Comparison of ENCODE assay signal across 8 cellular contexts in genomic region chr9:129406278-129407225, GRCh38.
DNase-seq lines count a peak whose midpoint lies in the region; ATAC-seq and TF ChIP-seq lines count a peak whose summit lies in the region.

No MANE protein-coding gene starts in this region.

- peaks cover 6% of the 10 kb centered on the region for H3K4me1 Mint-ChIP-seq in chondrocyte (ENCODE audit: low read depth)

- H3K9me3 ChIP-seq in PC-3 (ENCODE audit: low read length) (no peaks in the 10 kb centered on the region), spleen (no peaks in the 10 kb centered on the region)

- BruUV-seq in PC-3 (replicated peaks; lab: Mats Ljungman, UMichigan) = TSS peak; percentile 92

- H3K4me2 ChIP-seq in PC-3 (ENCODE audit: low read length) = peak overlapping the region; percentile 63

- no peak overlapping the region for H3K4me3 Mint-ChIP-seq in chondrocyte (ENCODE audit: unreplicated experiment)

- CTCF ChIA-PET in PC-3 (lab: Charles Lee) = no interaction called here

- H3K4me3 ChIP-seq in PC-3 (ENCODE audit: low read length) (peak overlapping the region; percentile 22; the same call in 1 of the 2 replicates), spleen (no peak overlapping the region)

- no peak for TF ChIP-seq CTCF in PC-3 (conservative IDR thresholded peaks at IDR 0.05; ENCODE audit: low read depth, low read length)
- TF ChIP-seq CTCF in spleen (IDR thresholded peaks at IDR 0.05 in 8 of 11, conservative IDR thresholded peaks at IDR 0.05 in 3 of 11) = no peak
- no peak for TF ChIP-seq CTCF in chondrocyte (IDR thresholded peaks at IDR 0.05)

- peaks cover 2% of the 10 kb centered on the region for H3K36me3 Mint-ChIP-seq in chondrocyte (ENCODE audit: low read depth)

- peaks cover 7% of the 10 kb centered on the region for H3K9me3 Mint-ChIP-seq in chondrocyte (ENCODE audit: low read depth)

- H3K36me3 ChIP-seq in PC-3 (ENCODE audit: low read depth, low read length) (no peaks in the 10 kb centered on the region), spleen (no peaks in the 10 kb centered on the region)

- H4K20me1 ChIP-seq in PC-3 (ENCODE audit: low read length) = no peaks in the 10 kb centered on the region

- H3K9me2 ChIP-seq in PC-3 (replicated peaks; ENCODE audit: low read length) = no peaks in the 10 kb centered on the region

- no peaks in the 10 kb centered on the region for H3F3A ChIP-seq in PC-3 (ENCODE audit: low read length, unreplicated experiment)

- ATAC-seq in PC-3 = peak; percentile 90
- ATAC-seq in left ventricle myocardium superior = no peak
- no peak for ATAC-seq in HG02642 (IDR thresholded peaks at IDR 0.05; ENCODE audit: poor library complexity, unreplicated experiment)

- no peak overlapping the region for H3K9ac ChIP-seq in PC-3 (ENCODE audit: low read length)

- DNase-seq in NCI-H748 (lab: John Stamatoyannopoulos, UW; ENCODE audit: unreplicated experiment) (peak; percentile 35), NCI-H748 treated with DMSO at 0.1 percent for 48 hours (lab: John Stamatoyannopoulos, UW) (no peak), PC-3 (peak; percentile 73), left ventricle myocardium superior (peak; percentile 43), spleen (peak; percentile 80), RKO (ENCODE audit: low spot score) (no peak), chondrocyte (ENCODE audit: low spot score) (no peak)

- H3K4me1 ChIP-seq in PC-3 (ENCODE audit: insufficient read depth, low read length) (peaks cover 13% of the 10 kb centered on the region), spleen (peaks cover 0 to 17% (median 5%) of the 10 kb centered on the region in 6 donors)

- no peaks in the 10 kb centered on the region for H3K79me2 ChIP-seq in PC-3 (ENCODE audit: low read length)

- no peak for TF ChIP-seq POLR2A in spleen (IDR thresholded peaks at IDR 0.05)

- H3K27ac Mint-ChIP-seq in chondrocyte (ENCODE audit: unreplicated experiment) = no peak overlapping the region

- H3K27me3 Mint-ChIP-seq in chondrocyte (ENCODE audit: low read depth) = no peaks in the 10 kb centered on the region

- peak overlapping the region; percentile 41; the same call in 1 of the 2 replicates for H2AFZ ChIP-seq in PC-3 (ENCODE audit: low read length)

- H3K27ac ChIP-seq in PC-3 (ENCODE audit: low read length) = no peak overlapping the region
- no peak overlapping the region for H3K27ac ChIP-seq in spleen

- H3K27me3 ChIP-seq in PC-3 (ENCODE audit: low read length) (no peaks in the 10 kb centered on the region), spleen (replicated peaks in 1 of 7) (no peaks in the 10 kb centered on the region)

- POLR2A ChIA-PET in PC-3 (lab: Charles Lee; ENCODE audit: unreplicated experiment) = no interaction called here

- WGBS in spleen, 5 donors = 74 to 84% (median 79%) methylated on average over 25 of the region's 25 CpGs

- intact Hi-C loops in PC-3 (cut with micrococcal nuclease) = no loop called here
- intact Hi-C loops in left ventricle myocardium superior (cut with micrococcal nuclease) = no loop called here
- intact Hi-C loops in spleen (cut with DNase I; ENCODE audit: low total_unique reads) = no loop called here

Comparison
In these comparisons a context has a peak if more than half of its experiments do, and no peak if none do; other contexts are left out.
1. DNase-seq: peak in NCI-H748 (single experiment), PC-3 (single experiment), left ventricle myocardium superior (single experiment) and spleen (single experiment); none in NCI-H748 treated with DMSO at 0.1 percent for 48 hours (single experiment), RKO (single experiment) and chondrocyte (single experiment).